ENCODE assay signal across 11 cellular contexts in the genomic region with DNA sequence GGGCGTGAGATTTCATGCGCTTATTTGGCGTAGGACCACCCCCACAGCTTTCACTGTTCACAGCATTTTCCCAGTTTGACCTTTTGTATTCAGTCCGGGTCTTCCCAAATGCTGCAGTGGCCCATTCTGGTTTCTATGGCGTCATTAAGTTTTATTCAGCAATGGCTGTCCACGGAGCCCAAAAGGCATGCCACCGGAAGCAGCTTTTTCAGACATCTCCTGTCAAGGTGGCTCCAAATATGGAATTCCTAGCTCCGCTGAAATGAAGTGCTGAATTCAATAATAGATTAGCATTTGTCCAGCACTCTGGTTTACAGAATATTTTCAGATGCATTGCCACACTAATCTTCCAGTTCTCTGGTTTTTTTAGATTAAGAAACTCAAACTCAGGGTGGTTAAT.
DNase-seq lines count a peak whose midpoint lies in the region; ATAC-seq and TF ChIP-seq lines count a peak whose summit lies in the region.
"Had no signal": no experiment of that assay in that cellular context is flagged by ENCODE, and none has a peak within 500 bp of the region (broad histone marks: within the 10 kb centered on the region; RNA-seq: fewer than 3 reads in every experiment).

No MANE protein-coding gene starts in this region.

- intact Hi-C loops in Panc1 (cut with micrococcal nuclease; ENCODE audit: unreplicated experiment), result no loop called here
- intact Hi-C loops in esophagus squamous epithelium (cut with DNase I), result no loop called here
- intact Hi-C loops in left lung (cut with DNase I), result no loop called here

- peak overlapping the region; percentile 46 for H3K27ac Mint-ChIP-seq in activated CD8-positive, alpha-beta memory T cell treated with anti-CD3 and anti-CD28 coated beads, Interleukin-2, amount 10 ng/mL, durations not matched to agents 7 days and 5 days
- H3K27ac Mint-ChIP-seq in stimulated activated memory B cell treated with anti-CD40 and anti-IgM and Interleukin-4, amounts not matched to agents 10 μg/mL and 1 μg/mL and 100 μg/mL, for 72 hours, result peak overlapping the region; percentile 68

- 48 to 74% methylated on average over 8 of the region's 8 CpGs for WGBS in esophagus squamous epithelium, 2 donors

- H3K4me3 ChIP-seq in Panc1 (ENCODE audit: low read depth in 2 of 2, low read length in 2 of 2) (peak overlapping the region; percentile 67 to 68), esophagus squamous epithelium (peak overlapping the region; percentile 34 to 63 (median 58)), left lung (peak overlapping the region in 1 of 2 donors; percentile 53)

- H3K27ac ChIP-seq in Panc1 (ENCODE audit: low read length), result no peak overlapping the region; the same call in 1 of the 2 replicates
- peak overlapping the region in 1 of 4 donors; percentile 77 for H3K27ac ChIP-seq in esophagus squamous epithelium
- no peak overlapping the region for H3K27ac ChIP-seq in left lung
- H3K27ac ChIP-seq: BLaER1 treated with 17β-estradiol and CSF1 and Interleukin-3, amounts not matched to agents 10 nM and 100 nM had no signal

- in situ Hi-C loops in Panc1 (cut with HindIII; ENCODE audit: low pct_unique_long_range_greater_than_20kb, low sequenced_read_pairs), result no loop called here

- H3K9me3 Mint-ChIP-seq in activated CD8-positive, alpha-beta memory T cell treated with anti-CD3 and anti-CD28 coated beads, Interleukin-2, amount 10 ng/mL, durations not matched to agents 7 days and 5 days (ENCODE audit: low read depth), result no peaks in the 10 kb centered on the region
- no peaks in the 10 kb centered on the region for H3K9me3 Mint-ChIP-seq in stimulated activated memory B cell treated with anti-CD40 and anti-IgM and Interleukin-4, amounts not matched to agents 10 μg/mL and 1 μg/mL and 100 μg/mL, for 72 hours

- no peaks in the 10 kb centered on the region for H3K36me3 Mint-ChIP-seq in activated CD8-positive, alpha-beta memory T cell treated with anti-CD3 and anti-CD28 coated beads, Interleukin-2, amount 10 ng/mL, durations not matched to agents 7 days and 5 days
- H3K36me3 Mint-ChIP-seq in stimulated activated memory B cell treated with anti-CD40 and anti-IgM and Interleukin-4, amounts not matched to agents 10 μg/mL and 1 μg/mL and 100 μg/mL, for 72 hours, result no peaks in the 10 kb centered on the region

- H3K9me3 ChIP-seq in Panc1 (ENCODE audit: control insufficient read depth, insufficient read depth, low read depth, low read length) (no peaks in the 10 kb centered on the region), esophagus squamous epithelium (no peaks in the 10 kb centered on the region), left lung (no peaks in the 10 kb centered on the region)

- no peak for TF ChIP-seq POLR2A in esophagus squamous epithelium (IDR thresholded peaks at IDR 0.05)

- no peak for DNase-seq in activated CD8-positive, alpha-beta memory T cell treated with anti-CD3 and anti-CD28 coated beads, Interleukin-2, amount 10 ng/mL, durations not matched to agents 7 days and 5 days
- DNase-seq in activated CD8-positive, alpha-beta memory T cell treated with anti-CD3 and anti-CD28 coated beads for 24 hours, result no peak
- DNase-seq in Panc1 (ENCODE audit: low read depth, low spot score) (no peak), esophagus squamous epithelium (lab: John Stamatoyannopoulos, UW) (no peak), left lung (no peak), HPDE6-E6E7 (ENCODE audit: extremely low spot score) (no peak), ecto neural progenitor cell (ENCODE audit: low spot score) (no peak)
- DNase-seq: activated CD8-positive, alpha-beta memory T cell treated with anti-CD3 and anti-CD28 coated beads, Interleukin-2, amount 50 U/mL, for 4 hours; NCI-H524 had no signal

- no peaks in the 10 kb centered on the region for H3K27me3 ChIP-seq in Panc1 (ENCODE audit: control insufficient read depth, insufficient read depth, low read length)
- no peaks in the 10 kb centered on the region for H3K27me3 ChIP-seq in esophagus squamous epithelium
- H3K27me3 ChIP-seq in left lung, result peaks cover 0 to 4% of the 10 kb centered on the region in 2 donors

- peaks cover 12% of the 10 kb centered on the region for H3K27me3 Mint-ChIP-seq in activated CD8-positive, alpha-beta memory T cell treated with anti-CD3 and anti-CD28 coated beads, Interleukin-2, amount 10 ng/mL, durations not matched to agents 7 days and 5 days
- peaks cover 20% of the 10 kb centered on the region for H3K27me3 Mint-ChIP-seq in stimulated activated memory B cell treated with anti-CD40 and anti-IgM and Interleukin-4, amounts not matched to agents 10 μg/mL and 1 μg/mL and 100 μg/mL, for 72 hours

- H3K4me1 ChIP-seq in Panc1 (ENCODE audit: control insufficient read depth, insufficient read depth, low read length) (no peaks in the 10 kb centered on the region), esophagus squamous epithelium (peaks cover 3 to 24% (median 5%) of the 10 kb centered on the region in 3 donors), left lung (peaks cover 0 to 15% of the 10 kb centered on the region in 2 donors)

- BruUV-seq in Panc1 (replicated peaks; lab: Mats Ljungman, UMichigan), result no TSS peak

- H3K4me1 Mint-ChIP-seq in activated CD8-positive, alpha-beta memory T cell treated with anti-CD3 and anti-CD28 coated beads, Interleukin-2, amount 10 ng/mL, durations not matched to agents 7 days and 5 days, result peaks cover 19% of the 10 kb centered on the region
- peaks cover 8% of the 10 kb centered on the region for H3K4me1 Mint-ChIP-seq in stimulated activated memory B cell treated with anti-CD40 and anti-IgM and Interleukin-4, amounts not matched to agents 10 μg/mL and 1 μg/mL and 100 μg/mL, for 72 hours

- peak overlapping the region; percentile 74 for H3K4me3 Mint-ChIP-seq in activated CD8-positive, alpha-beta memory T cell treated with anti-CD3 and anti-CD28 coated beads, Interleukin-2, amount 10 ng/mL, durations not matched to agents 7 days and 5 days
- no peak overlapping the region for H3K4me3 Mint-ChIP-seq in stimulated activated memory B cell treated with anti-CD40 and anti-IgM and Interleukin-4, amounts not matched to agents 10 μg/mL and 1 μg/mL and 100 μg/mL, for 72 hours

- ATAC-seq in activated CD8-positive, alpha-beta memory T cell treated with anti-CD3 and anti-CD28 coated beads, Interleukin-2, amount 10 ng/mL, durations not matched to agents 7 days and 5 days, result no peak
- ATAC-seq in Panc1, result no peak
- no peak for ATAC-seq in stimulated activated memory B cell treated with anti-CD40 and anti-IgM and Interleukin-4, amounts not matched to agents 10 μg/mL and 1 μg/mL and 100 μg/mL, for 72 hours
- no peak for ATAC-seq in left lung

- CTCF ChIA-PET in activated CD8-positive, alpha-beta memory T cell treated with anti-CD3 and anti-CD28 coated beads, Interleukin-2, amount 10 ng/mL, durations not matched to agents 7 days and 5 days (lab: Charles Lee), result interaction anchor here (0.6 to 2.9 kb wide), 7 partner anchors 17 to 358 kb away, joined by 3 to 14 read pairs (median 5); no protein-coding TSS in a partner anchor
- CTCF ChIA-PET in Panc1 (lab: Charles Lee), result no interaction called here

- TF ChIP-seq CTCF in Panc1 (IDR thresholded peaks at IDR 0.05) (no peak), esophagus squamous epithelium (IDR thresholded peaks at IDR 0.05) (no peak), left lung (IDR thresholded peaks at IDR 0.05) (no peak)

- POLR2A ChIA-PET in Panc1 (lab: Charles Lee), result no interaction called here

- H3K36me3 ChIP-seq in Panc1 (ENCODE audit: control insufficient read depth, insufficient read depth, low read length), result no peaks in the 10 kb centered on the region
- no peaks in the 10 kb centered on the region for H3K36me3 ChIP-seq in esophagus squamous epithelium
- H3K36me3 ChIP-seq in left lung, result no peaks in the 10 kb centered on the region
- H3K36me3 ChIP-seq: BLaER1 treated with 17β-estradiol and CSF1 and Interleukin-3, amounts not matched to agents 10 nM and 100 nM had no signal
